ENCODE assay signal across 24 cellular contexts in genomic region chr10:125133706-125134482, GRCh38. TPM values are rescaled to one million over a fixed set of nuclear protein-coding genes. Genes with fewer than 3 reads are reported as not detected.
A peak's percentile ranks its signal among the peaks of the same experiment; 100 is the strongest.
DNase-seq lines count a peak whose midpoint lies in the region; ATAC-seq and TF ChIP-seq lines count a peak whose summit lies in the region.
"Had no signal": no experiment of that assay in that cellular context is flagged by ENCODE, and none has a peak within 500 bp of the region (broad histone marks: within the 10 kb centered on the region; RNA-seq: fewer than 3 reads in every experiment).

No MANE protein-coding gene starts in this region.

- peaks cover 92% of the 10 kb centered on the region for H3K79me2 ChIP-seq in H9 (ENCODE audit: insufficient read depth, low read length)
- no peaks in the 10 kb centered on the region for H3K79me2 ChIP-seq in Karpas-422 (ENCODE audit: low read length)

- H3K56ac ChIP-seq in H9 (ENCODE audit: insufficient read length, low read depth, low read length), result no peak overlapping the region

- H4K20me1 ChIP-seq in H9 (ENCODE audit: control insufficient read depth, insufficient read depth, insufficient read length) (peaks cover 6% of the 10 kb centered on the region), Karpas-422 (ENCODE audit: insufficient read depth, low read depth, low read length) (no peaks in the 10 kb centered on the region)

- no peak for TF ChIP-seq POLR2A in sigmoid colon (IDR thresholded peaks at IDR 0.05)

- peaks cover 8% of the 10 kb centered on the region for H3K79me1 ChIP-seq in H9 (ENCODE audit: insufficient read depth, low read depth, low read length, poor library complexity, severe bottlenecking)

- no peak overlapping the region for H4K8ac ChIP-seq in H9 (replicated peaks; ENCODE audit: insufficient read length, low read depth, low read length)

- peak overlapping the region in 1 of 2 experiments; percentile 33; a peak in 1 of 5 replicates for H3K4me3 Mint-ChIP-seq in H9
- H3K4me3 Mint-ChIP-seq in dendritic cell treated with granulocyte-macrophage colony-stimulating factor and Interleukin-4, amounts not matched to agents 40 ng/mL and 50 ng/mL, for 4 days, result no peak overlapping the region
- H3K4me3 Mint-ChIP-seq in natural killer cell, result peak overlapping the region; percentile 31
- H3K4me3 Mint-ChIP-seq: activated B cell treated with CpG ODN at 0.5 μM for 24 hours; activated CD4-positive, alpha-beta memory T cell treated with anti-CD3 and anti-CD28 coated beads, Interleukin-2, amount 10 ng/mL, durations not matched to agents 7 days and 5 days; CD4-positive, CD25-positive, alpha-beta regulatory T cell had no signal

- H3K14ac ChIP-seq in H9 (ENCODE audit: insufficient read depth, low read length), result no peak overlapping the region

- H3K36me3 Mint-ChIP-seq in H9 (ENCODE audit: insufficient read depth in 1 of 3, low read depth in 3 of 3), result peaks cover 62 to 83% (median 73%) of the 10 kb centered on the region in 3 experiments
- peaks cover 94% of the 10 kb centered on the region for H3K36me3 Mint-ChIP-seq in dendritic cell treated with granulocyte-macrophage colony-stimulating factor and Interleukin-4, amounts not matched to agents 40 ng/mL and 50 ng/mL, for 4 days (ENCODE audit: low read depth)
- H3K36me3 Mint-ChIP-seq in natural killer cell, result no peaks in the 10 kb centered on the region
- H3K36me3 Mint-ChIP-seq: CD4-positive, CD25-positive, alpha-beta regulatory T cell had no signal

- no peaks in the 10 kb centered on the region for H3K23me2 ChIP-seq in H9 (ENCODE audit: insufficient read length, low read depth, low read length, poor library complexity, severe bottlenecking)

- H3K27ac ChIP-seq in H9 (ENCODE audit: insufficient read length, low read depth, low read length), result no peak overlapping the region
- no peak overlapping the region for H3K27ac ChIP-seq in sigmoid colon
- no peak overlapping the region for H3K27ac ChIP-seq in Karpas-422 (ENCODE audit: low read length)
- H3K27ac ChIP-seq: coronary artery, KMS-11, left ventricle myocardium inferior had no signal

- H3K4me3 ChIP-seq in sigmoid colon, result no peak overlapping the region
- H3K4me3 ChIP-seq in Karpas-422 (ENCODE audit: low read length), result no peak overlapping the region
- H3K4me3 ChIP-seq: breast epithelium, coronary artery, heart right ventricle, left ventricle myocardium inferior had no signal

- WGBS in H9 (ENCODE audit: extremely low coverage, insufficient read length, low lambda C conversion rate), result no CpG with 5 or more reads among the region's 14 CpGs
- 66 to 82% methylated on average over 14 of the region's 14 CpGs for WGBS in sigmoid colon, 2 donors

- peaks cover 83 to 86% of the 10 kb centered on the region in 2 experiments for H3K4me1 Mint-ChIP-seq in H9
- H3K4me1 Mint-ChIP-seq in dendritic cell treated with granulocyte-macrophage colony-stimulating factor and Interleukin-4, amounts not matched to agents 40 ng/mL and 50 ng/mL, for 4 days (ENCODE audit: low read depth), result peaks cover 81% of the 10 kb centered on the region
- H3K4me1 Mint-ChIP-seq in natural killer cell, result peaks cover 81 to 87% of the 10 kb centered on the region in 2 donors
- H3K4me1 Mint-ChIP-seq: activated B cell treated with CpG ODN at 0.5 μM for 24 hours; activated CD4-positive, alpha-beta memory T cell treated with anti-CD3 and anti-CD28 coated beads, Interleukin-2, amount 10 ng/mL, durations not matched to agents 7 days and 5 days; CD4-positive, CD25-positive, alpha-beta regulatory T cell had no signal

- no peak overlapping the region for H3K4ac ChIP-seq in H9 (ENCODE audit: low read depth, low read length)

- H3K9me3 Mint-ChIP-seq in H9 (no peaks in the 10 kb centered on the region), natural killer cell (no peaks in the 10 kb centered on the region)
- H3K9me3 Mint-ChIP-seq in dendritic cell treated with granulocyte-macrophage colony-stimulating factor and Interleukin-4, amounts not matched to agents 40 ng/mL and 50 ng/mL, for 4 days, result no peaks in the 10 kb centered on the region
- H3K9me3 Mint-ChIP-seq: activated CD4-positive, alpha-beta memory T cell treated with anti-CD3 and anti-CD28 coated beads, Interleukin-2, amount 10 ng/mL, durations not matched to agents 7 days and 5 days had no signal

- no peak overlapping the region for H2AK5ac ChIP-seq in H9 (ENCODE audit: insufficient read length, low read length)

- no peaks in the 10 kb centered on the region for H3K27me3 ChIP-seq in H9 (ENCODE audit: insufficient read depth, low read length)
- H3K27me3 ChIP-seq in sigmoid colon, result no peaks in the 10 kb centered on the region
- H3K27me3 ChIP-seq in Karpas-422 (ENCODE audit: low read length), result no peaks in the 10 kb centered on the region
- H3K27me3 ChIP-seq: breast epithelium, heart right ventricle had no signal

- H2BK15ac ChIP-seq in H9 (ENCODE audit: low read depth, low read length), result no peak overlapping the region

- H3K36me3 ChIP-seq in sigmoid colon, result peaks cover 0 to 27% (median 8%) of the 10 kb centered on the region in 4 donors
- no peaks in the 10 kb centered on the region for H3K36me3 ChIP-seq in Karpas-422 (ENCODE audit: insufficient read depth, low read length)
- H3K36me3 ChIP-seq: breast epithelium had no signal

- TF ChIP-seq CTCF in H9 (conservative IDR thresholded peaks at IDR 0.05) (no peak), natural killer cell (IDR thresholded peaks at IDR 0.05) (no peak), sigmoid colon (IDR thresholded peaks at IDR 0.05) (no peak)

- peak overlapping the region; percentile 65 to 86 (median 65); a peak in 6 of 7 replicates for H3K27ac Mint-ChIP-seq in H9
- H3K27ac Mint-ChIP-seq in dendritic cell treated with granulocyte-macrophage colony-stimulating factor and Interleukin-4, amounts not matched to agents 40 ng/mL and 50 ng/mL, for 4 days, result peak overlapping the region; percentile 37
- H3K27ac Mint-ChIP-seq in natural killer cell, result peak overlapping the region; percentile 90 to 91
- H3K27ac Mint-ChIP-seq: activated B cell treated with CpG ODN at 0.5 μM for 24 hours; activated CD4-positive, alpha-beta memory T cell treated with anti-CD3 and anti-CD28 coated beads, Interleukin-2, amount 10 ng/mL, durations not matched to agents 7 days and 5 days; CD4-positive, CD25-positive, alpha-beta regulatory T cell had no signal

- no peak for TF ChIP-seq EP300 in sigmoid colon (IDR thresholded peaks at IDR 0.05)

- no peak overlapping the region for H3K23ac ChIP-seq in H9 (ENCODE audit: insufficient read length, low read depth, low read length)

- H2BK20ac ChIP-seq in H9 (ENCODE audit: low read depth, low read length, poor library complexity, severe bottlenecking), result no peak overlapping the region

- intact Hi-C loops in dendritic cell treated with granulocyte-macrophage colony-stimulating factor and Interleukin-4, amounts not matched to agents 40 ng/mL and 50 ng/mL, for 4 days (cut with micrococcal nuclease), result no loop called here
- intact Hi-C loops in natural killer cell (cut with micrococcal nuclease), result no loop called here
- intact Hi-C loops in sigmoid colon (cut with DNase I), result no loop called here

- H3K9ac ChIP-seq in H9 (ENCODE audit: extremely low read depth, insufficient read length, low read length), result no peak overlapping the region
- H3K9ac ChIP-seq in Karpas-422 (ENCODE audit: low read length), result no peak overlapping the region
- H3K9ac ChIP-seq: KMS-11 had no signal

- DNase-seq in H9, result no peak
- no peak for DNase-seq in natural killer cell
- DNase-seq in sigmoid colon, result peak; percentile 50
- no peak for DNase-seq in Karpas-422
- DNase-seq in DMS79 treated with DMSO at 0.1 percent for 48 hours (lab: John Stamatoyannopoulos, UW), result no peak
- DNase-seq: activated B cell treated with CpG ODN at 0.5 μM for 24 hours; activated CD4-positive, alpha-beta memory T cell treated with anti-CD3 and anti-CD28 coated beads, Interleukin-2, amount 10 ng/mL, durations not matched to agents 7 days and 5 days; activated gamma-delta T cell treated with Interleukin-2 at 50 U/mL for 16 hours; activated T-cell treated with anti-CD3 and anti-CD28 coated beads for 4 hours; CD4-positive, CD25-positive, alpha-beta regulatory T cell; H7; heart right ventricle; left ventricle myocardium inferior; NCI-H146; NCI-H2171 treated with DMSO at 0.1 percent for 48 hours; nucleus accumbens; stimulated activated CD8-positive, alpha-beta memory T cell treated with anti-CD3 and anti-CD28 coated beads, Interleukin-4, amount 100 ng/mL, for 48 hours; T-helper 9 cell had no signal

- H3K27me3 Mint-ChIP-seq in H9 (ENCODE audit: low read depth) (no peaks in the 10 kb centered on the region; the same call in 1 of the 2 replicates), natural killer cell (ENCODE audit: low read depth in 2 of 2) (no peaks in the 10 kb centered on the region)
- H3K27me3 Mint-ChIP-seq in dendritic cell treated with granulocyte-macrophage colony-stimulating factor and Interleukin-4, amounts not matched to agents 40 ng/mL and 50 ng/mL, for 4 days, result no peaks in the 10 kb centered on the region
- H3K27me3 Mint-ChIP-seq: activated CD4-positive, alpha-beta memory T cell treated with anti-CD3 and anti-CD28 coated beads, Interleukin-2, amount 10 ng/mL, durations not matched to agents 7 days and 5 days had no signal

- H3K4me2 ChIP-seq in H9 (ENCODE audit: insufficient read depth, insufficient read length, low read length) (no peak overlapping the region), Karpas-422 (ENCODE audit: low read depth, low read length, poor library complexity, severe bottlenecking) (no peak overlapping the region)
- H3K4me2 ChIP-seq: KMS-11 had no signal

- no peak overlapping the region for H2BK5ac ChIP-seq in H9 (ENCODE audit: insufficient read length, low read length)

- no peak overlapping the region for H2BK120ac ChIP-seq in H9 (ENCODE audit: low read depth, low read length, poor library complexity, severe bottlenecking)

- no peaks in the 10 kb centered on the region for H3K9me2 ChIP-seq in Karpas-422 (replicated peaks; ENCODE audit: insufficient read depth, low read length)

- H3T11ph ChIP-seq in H9 (ENCODE audit: low read length), result no peak overlapping the region

- no peak overlapping the region for H2BK12ac ChIP-seq in H9 (ENCODE audit: insufficient read length, low read depth, low read length)

- no peaks in the 10 kb centered on the region for H3K9me3 ChIP-seq in H9 (ENCODE audit: control insufficient read depth, low read depth, low read length)
- H3K9me3 ChIP-seq in sigmoid colon, result no peaks in the 10 kb centered on the region
- no peaks in the 10 kb centered on the region for H3K9me3 ChIP-seq in Karpas-422 (ENCODE audit: low read length)
- H3K9me3 ChIP-seq: breast epithelium had no signal

- H3K4me1 ChIP-seq in H9 (ENCODE audit: insufficient read depth, low read length) (peaks cover 41% of the 10 kb centered on the region), sigmoid colon (peaks cover 0 to 46% (median 32%) of the 10 kb centered on the region in 4 donors), Karpas-422 (ENCODE audit: low read length) (no peaks in the 10 kb centered on the region)

- no peak overlapping the region for H4K91ac ChIP-seq in H9 (ENCODE audit: insufficient read length, low read depth, low read length)

- ATAC-seq in natural killer cell (peak in 1 of 3 donors; percentile 21), HG02623 (IDR thresholded peaks at IDR 0.05; ENCODE audit: unreplicated experiment) (no peak), GM21529 (IDR thresholded peaks at IDR 0.05; ENCODE audit: unreplicated experiment) (no peak)

- H2AFZ ChIP-seq in H9 (ENCODE audit: low read length), result no peak overlapping the region
- no peak overlapping the region for H2AFZ ChIP-seq in Karpas-422 (ENCODE audit: low read length)

- no peak overlapping the region for H3K18ac ChIP-seq in H9 (ENCODE audit: insufficient read length, low read depth, low read length)

- no peak overlapping the region for H4K5ac ChIP-seq in H9 (ENCODE audit: insufficient read length, low read depth, low read length)

RNA-seq across cellular contexts. Expression of gene CTBP2, which starts 26.5 kb away (rescaled TPM):
- 212 and 218 TPM in 2 replicates for total RNA-seq in H9 (2021)
- 100 to 1,000 TPM; 120 to 179 (median 124) TPM for total RNA-seq in natural killer cell
- 10 to 100 TPM; 31.2 to 57.1 (median 47.5) TPM for total RNA-seq in sigmoid colon
- polyA plus RNA-seq in sigmoid colon, result 10 to 100 TPM; 49.9 to 62.4 (median 52.0) TPM
- 0.15 and 1.3 TPM in 2 replicates for total RNA-seq in Karpas-422 (2014; rRNA removed; shearing (Covaris generic); ENCODE audit: low replicate concordance)

Comparison
In these comparisons a context has a peak if more than half of its experiments do, and no peak if none do; other contexts are left out.
1. H3K27ac Mint-ChIP-seq: peak in every context shown above with its lines; median percentile 90 in natural killer cell; 65 in H9; 37 in dendritic cell treated with granulocyte-macrophage colony-stimulating factor and Interleukin-4, amounts not matched to agents 40 ng/mL and 50 ng/mL, for 4 days.
2. RNA of gene CTBP2, which starts 26.5 kb away (total RNA-seq): 212 to 218 TPM in H9, 120 to 179 TPM in natural killer cell and 31.2 to 57.1 TPM in sigmoid colon; 0.15 to 1.3 TPM in Karpas-422; every median in the first group is over 10 times any median in the second.